ENCODE assay signal across 19 cellular contexts in the genomic region with DNA sequence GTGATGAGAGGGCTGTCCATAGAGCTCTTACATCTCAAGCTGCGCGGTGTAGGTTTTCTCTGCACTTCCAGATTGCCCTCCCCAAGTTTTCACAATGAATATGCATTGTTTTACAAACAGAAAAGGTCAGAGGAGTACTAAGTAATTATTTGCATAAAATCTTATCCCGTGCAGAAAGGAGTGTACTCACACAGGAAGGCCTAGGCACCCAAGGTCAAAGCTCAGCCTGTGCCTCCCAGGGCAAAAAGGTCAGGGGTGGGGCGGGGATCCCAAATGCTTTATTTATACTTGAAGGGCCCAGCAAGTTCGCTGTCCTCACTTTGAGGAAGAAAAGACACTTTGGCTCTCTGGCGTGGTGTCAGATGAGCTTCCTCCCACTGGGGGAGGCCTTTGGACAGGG. TPM values are rescaled to one million over a fixed set of nuclear protein-coding genes. Genes with fewer than 3 reads are reported as not detected.
DNase-seq lines count a peak whose midpoint lies in the region; FAIRE-seq and TF ChIP-seq lines count a peak whose summit lies in the region.
"Had no signal": no experiment of that assay in that cellular context is flagged by ENCODE, and none has a peak within 500 bp of the region (broad histone marks: within the 10 kb centered on the region; RNA-seq: fewer than 3 reads in every experiment).

No MANE protein-coding gene starts in this region.

- peak overlapping the region; percentile 30 for H3K27ac Mint-ChIP-seq in progenitor cell of endocrine pancreas
- H3K27ac Mint-ChIP-seq: memory B cell had no signal

- no peaks in the 10 kb centered on the region for H3K9me3 Mint-ChIP-seq in progenitor cell of endocrine pancreas (ENCODE audit: low read depth)
- H3K9me3 Mint-ChIP-seq: memory B cell had no signal

- DNase-seq in GM12891 (ENCODE audit: insufficient read length, low spot score) (no peak), Peyer's patch (peak in 2 of 3 donors; percentile 74), kidney (no peak), progenitor cell of endocrine pancreas (ENCODE audit: low spot score, unreplicated experiment) (no peak), hippocampal formation (lab: John Stamatoyannopoulos, UW) (no peak), HPDE6-E6E7 (ENCODE audit: extremely low spot score) (no peak), NCI-H2196 (lab: John Stamatoyannopoulos, UW; ENCODE audit: unreplicated experiment) (no peak)
- DNase-seq: activated gamma-delta T cell; AML-193; amygdala; NCI-H187; stimulated activated CD4-positive, alpha-beta T cell treated with anti-CD3 and anti-CD28 coated beads, Interleukin-2, amount 100 ng/mL, for 24 hours had no signal

- TF ChIP-seq POLR2A in GM12891 (IDR thresholded peaks at IDR 0.05; ENCODE audit: low read depth, low read length) (no peak), Peyer's patch (IDR thresholded peaks at IDR 0.05) (no peak)

- no peak overlapping the region for H3K4me3 Mint-ChIP-seq in progenitor cell of endocrine pancreas (ENCODE audit: low read depth)
- H3K4me3 Mint-ChIP-seq: memory B cell had no signal

- TF ChIP-seq CTCF in Peyer's patch (IDR thresholded peaks at IDR 0.05) (no peak), kidney (IDR thresholded peaks at IDR 0.05; ENCODE audit: borderline replicate concordance, extremely low read depth, insufficient read depth) (no peak), progenitor cell of endocrine pancreas (IDR thresholded peaks at IDR 0.05; ENCODE audit: unreplicated experiment) (no peak)

- intact Hi-C loops in kidney (cut with DNase I): no loop called here

- FAIRE-seq in GM12891 (lab: Jason Lieb, UNC) (no peak), kidney (lab: Jason Lieb, UNC) (no peak)
- FAIRE-seq: colon, G401.6 had no signal

- peak overlapping the region in 3 of 4 donors; percentile 25 to 77 (median 69) for H3K27ac ChIP-seq in Peyer's patch
- H3K27ac ChIP-seq in kidney (ENCODE audit: low read depth in 2 of 2, low read length in 2 of 2): peak overlapping the region; percentile 59 to 73
- H3K27ac ChIP-seq: epithelial cell of prostate, SJSA1, suprapubic skin had no signal

- H3K4me1 ChIP-seq in Peyer's patch (peaks cover 0 to 40% (median 2%) of the 10 kb centered on the region in 4 donors), kidney (ENCODE audit: control insufficient read depth in 1 of 2, insufficient read depth in 1 of 2, low read depth in 1 of 2, low read length in 2 of 2) (peaks cover 10 to 30% of the 10 kb centered on the region in 2 donors)

- H3K27me3 ChIP-seq in Peyer's patch: no peaks in the 10 kb centered on the region
- H3K27me3 ChIP-seq: SJSA1, suprapubic skin had no signal

- no peaks in the 10 kb centered on the region for H3K9me3 ChIP-seq in Peyer's patch
- H3K9me3 ChIP-seq in kidney (ENCODE audit: control insufficient read depth in 1 of 2, low read length in 2 of 2): no peaks in the 10 kb centered on the region
- H3K9me3 ChIP-seq: SJSA1, suprapubic skin had no signal

- peaks cover 5% of the 10 kb centered on the region for H3K27me3 Mint-ChIP-seq in progenitor cell of endocrine pancreas
- H3K27me3 Mint-ChIP-seq: memory B cell had no signal

- peaks cover 0 to 36% (median 0%) of the 10 kb centered on the region in 3 donors for H3K36me3 ChIP-seq in Peyer's patch
- peaks cover 23 to 41% of the 10 kb centered on the region in 2 donors for H3K36me3 ChIP-seq in kidney (ENCODE audit: control insufficient read depth in 1 of 2, insufficient read depth in 2 of 2, low read length in 2 of 2)

- H3K4me3 ChIP-seq in Peyer's patch: peak overlapping the region in 1 of 4 donors; percentile 10
- peak overlapping the region in 1 of 2 donors; percentile 0 for H3K4me3 ChIP-seq in kidney (ENCODE audit: low read length in 2 of 2)
- H3K4me3 ChIP-seq: SJSA1, suprapubic skin had no signal

- peaks cover 52% of the 10 kb centered on the region for H3K4me1 Mint-ChIP-seq in progenitor cell of endocrine pancreas (ENCODE audit: low read depth)

- H3K36me3 Mint-ChIP-seq in progenitor cell of endocrine pancreas (ENCODE audit: insufficient read depth): peaks cover 15% of the 10 kb centered on the region

- peak overlapping the region in 1 of 2 donors; percentile 10 for H3K9ac ChIP-seq in kidney (ENCODE audit: low read length in 2 of 2)

TF ChIP-seq in GM12891, 5 proteins besides CTCF, POLR2A, EP300 and RAD21:
- TF ChIP-seq TAF1 (IDR thresholded peaks at IDR 0.05; ENCODE audit: low read depth, low read length) (no peak), POLR2AphosphoS5 (IDR thresholded peaks at IDR 0.05; ENCODE audit: low read depth, low read length) (no peak), SPI1 (IDR thresholded peaks at IDR 0.05; ENCODE audit: low read depth, low read length) (no peak), PAX5 (IDR thresholded peaks at IDR 0.05; ENCODE audit: insufficient read depth, low read length, severe bottlenecking) (no peak), POU2F2 (IDR thresholded peaks at IDR 0.05; ENCODE audit: low read depth, low read length) (peak; percentile 64; the same call in 1 of the 2 replicates)
TF ChIP-seq in GM12891: peak in this region for 1.

RNA-seq across cellular contexts. Expression of gene KCNE1, which starts 10.3 kb away (rescaled TPM):
- polyA plus RNA-seq in GM12891 (2012; ENCODE audit: low read depth, missing spikeins): not detected
- 1 to 10 TPM in 2 of 4 donors, under 1 TPM in 2; 0.70 to 3.8 (median 1.7) TPM for total RNA-seq in Peyer's patch
- total RNA-seq in kidney: 2.5 TPM
- polyA plus RNA-seq in kidney (ENCODE audit: insufficient read depth, low read depth, low replicate concordance): 4.4 TPM
- 0.31 and 0.53 TPM in 2 replicates for total RNA-seq in progenitor cell of endocrine pancreas
- total RNA-seq: NCI-H460 had no signal

Comparison
In these comparisons a context has a peak if more than half of its experiments do, and no peak if none do; other contexts are left out.
1. DNase-seq: peak in Peyer's patch (2 of 3); none in GM12891 (single experiment), kidney (single experiment), progenitor cell of endocrine pancreas (single experiment), hippocampal formation (0 of 2), HPDE6-E6E7 (single experiment) and NCI-H2196 (single experiment).